In the genomic region with DNA sequence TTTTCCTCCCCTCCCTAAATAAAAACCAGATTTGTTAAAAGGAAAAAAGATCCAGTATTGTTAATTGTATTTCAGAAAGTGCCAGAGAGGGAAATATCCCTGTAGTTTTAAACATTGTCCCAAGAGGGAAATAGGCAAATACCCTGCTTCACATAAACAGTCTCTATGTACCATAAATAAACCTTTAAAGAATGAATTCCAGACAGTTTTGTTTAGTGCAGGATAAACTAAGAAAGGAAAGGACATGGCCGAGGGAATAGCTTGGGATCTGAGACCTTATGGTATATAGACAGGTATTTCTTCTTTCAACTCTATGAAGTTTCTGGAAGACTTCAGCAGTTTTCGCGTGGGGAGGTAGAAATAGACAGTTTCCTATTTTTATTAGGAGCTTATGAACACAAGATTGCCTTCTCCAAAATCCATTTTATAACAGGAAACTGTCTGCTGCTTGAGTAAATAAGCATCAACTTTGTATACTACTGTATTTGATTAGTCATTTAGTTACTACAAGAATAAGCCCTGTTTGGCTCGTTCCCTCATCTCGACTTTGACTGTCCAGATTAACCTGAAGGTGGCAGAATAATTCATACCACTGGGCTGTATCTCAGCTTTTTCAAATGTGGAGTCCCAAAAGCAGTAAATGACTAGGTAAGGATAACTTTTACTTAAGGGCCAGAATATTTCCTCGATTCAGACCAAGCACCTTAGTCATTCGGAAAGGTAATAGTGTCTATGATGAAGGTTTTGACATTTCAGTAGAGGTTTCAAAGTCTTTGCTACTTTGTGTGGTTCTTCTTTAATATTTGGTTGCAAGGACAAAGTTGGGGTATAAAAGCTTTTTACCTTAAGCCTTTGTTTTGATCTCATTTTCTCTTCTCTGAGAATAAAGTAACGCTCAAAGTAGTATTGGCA, we compare ENCODE assay signal across 9 cellular contexts.
DNase-seq lines count a peak whose midpoint lies in the region; ATAC-seq and TF ChIP-seq lines count a peak whose summit lies in the region.
"Had no signal": no experiment of that assay in that cellular context is flagged by ENCODE, and none has a peak within 500 bp of the region (broad histone marks: within the 10 kb centered on the region; RNA-seq: fewer than 3 reads in every experiment).

No MANE protein-coding gene starts in this region.

- H3K36me3 Mint-ChIP-seq in endodermal cell (ENCODE audit: low read depth): peaks cover 49% of the 10 kb centered on the region
- H3K36me3 Mint-ChIP-seq in naive thymus-derived CD8-positive, alpha-beta T cell: peaks cover 15 to 46% (median 45%) of the 10 kb centered on the region in 3 donors

- peaks cover 29% of the 10 kb centered on the region for H3K9me3 ChIP-seq in endodermal cell (ENCODE audit: control insufficient read depth, low read length)

- peak; percentile 57 to 75 for ATAC-seq in naive thymus-derived CD8-positive, alpha-beta T cell
- ATAC-seq in GM18873 (IDR thresholded peaks at IDR 0.05; ENCODE audit: low FRiP score, unreplicated experiment): no peak
- no peak for ATAC-seq in HG02938 (IDR thresholded peaks at IDR 0.05; ENCODE audit: unreplicated experiment)
- ATAC-seq in GM19397 (IDR thresholded peaks at IDR 0.05; ENCODE audit: unreplicated experiment): no peak
- ATAC-seq in HG03469 (IDR thresholded peaks at IDR 0.05; ENCODE audit: unreplicated experiment): no peak

- H3K9ac ChIP-seq in endodermal cell (ENCODE audit: extremely low read depth, low read length, poor library complexity, severe bottlenecking): no peak overlapping the region

- H3K27me3 ChIP-seq in endodermal cell (ENCODE audit: control insufficient read depth, insufficient read depth, low read length, poor library complexity, severe bottlenecking): no peaks in the 10 kb centered on the region

- H3K27ac ChIP-seq in endodermal cell (ENCODE audit: low read depth, low read length): no peak overlapping the region

- no peak overlapping the region for H3K27ac Mint-ChIP-seq in endodermal cell
- H3K27ac Mint-ChIP-seq in naive thymus-derived CD8-positive, alpha-beta T cell: peak overlapping the region in 5 of 10 donors; percentile 15 to 54 (median 38)

- POLR2A ChIA-PET in naive thymus-derived CD8-positive, alpha-beta T cell (lab: Charles Lee): interaction anchor here (0.6 to 2.1 kb wide), 8 partner anchors 16 to 211 kb away, joined by 3 to 19 read pairs (median 4); partner anchors contain the start of gene DHRS3

- H3K9me3 Mint-ChIP-seq in endodermal cell: peaks cover 10% of the 10 kb centered on the region
- H3K9me3 Mint-ChIP-seq in naive thymus-derived CD8-positive, alpha-beta T cell: peaks cover 0 to 12% (median 8%) of the 10 kb centered on the region in 9 donors

- peaks cover 23% of the 10 kb centered on the region for H3K36me3 ChIP-seq in endodermal cell (ENCODE audit: control insufficient read depth, insufficient read depth, low read length)

- 92 to 95% methylated on average over 5 to 8 of the region's 8 CpGs for WGBS in endodermal cell (ENCODE audit: insufficient coverage in 1 of 2, insufficient read length in 1 of 2), 2 experiments

- peak; percentile 31 for TF ChIP-seq CTCF in endodermal cell (conservative IDR thresholded peaks at IDR 0.05)

- no peak overlapping the region for H3K4me3 ChIP-seq in endodermal cell (ENCODE audit: low read length)
- H3K4me3 ChIP-seq: skin epidermis had no signal

- H3K4me1 ChIP-seq in endodermal cell (ENCODE audit: control insufficient read depth, insufficient read depth, low read length): peaks cover 4% of the 10 kb centered on the region

- DNase-seq in EH (ENCODE audit: low read depth): peak; percentile 75
- peak; percentile 25 for DNase-seq in NCI-H460 (ENCODE audit: extremely low read depth, low read depth)
- DNase-seq in endodermal cell: no peak
- DNase-seq in naive thymus-derived CD8-positive, alpha-beta T cell: peak in 6 of 10 donors; percentile 8 to 53 (median 28)

- no peaks in the 10 kb centered on the region for H3K27me3 Mint-ChIP-seq in endodermal cell (ENCODE audit: insufficient read depth)
- no peaks in the 10 kb centered on the region for H3K27me3 Mint-ChIP-seq in naive thymus-derived CD8-positive, alpha-beta T cell

- H3K4me1 Mint-ChIP-seq in endodermal cell: peaks cover 36% of the 10 kb centered on the region
- peaks cover 6 to 29% (median 20%) of the 10 kb centered on the region in 4 donors for H3K4me1 Mint-ChIP-seq in naive thymus-derived CD8-positive, alpha-beta T cell

- H3K4me3 Mint-ChIP-seq in endodermal cell: no peak overlapping the region
- H3K4me3 Mint-ChIP-seq in naive thymus-derived CD8-positive, alpha-beta T cell: no peak overlapping the region

Comparison
In these comparisons a context has a peak if more than half of its experiments do, and no peak if none do; other contexts are left out.
1. ATAC-seq: peak in naive thymus-derived CD8-positive, alpha-beta T cell (2 of 2); none in GM18873 (single experiment), HG02938 (single experiment), GM19397 (single experiment) and HG03469 (single experiment).